20 cellular contexts compared by ENCODE assay signal in genomic region chr18:673769-674168, GRCh38. TPM values are rescaled to one million over a fixed set of nuclear protein-coding genes. Genes with fewer than 3 reads are reported as not detected.
DNase-seq lines count a peak whose midpoint lies in the region; ATAC-seq and TF ChIP-seq lines count a peak whose summit lies in the region.
"Had no signal": no experiment of that assay in that cellular context is flagged by ENCODE, and none has a peak within 500 bp of the region (broad histone marks: within the 10 kb centered on the region; RNA-seq: fewer than 3 reads in every experiment).

No MANE protein-coding gene starts in this region.

- H3K4me3 Mint-ChIP-seq in activated CD4-positive, alpha-beta T cell treated with anti-CD3 and anti-CD28 coated beads, Interleukin-2, amount 10 ng/mL, durations not matched to agents 24 days and 14 days, result no peak overlapping the region
- H3K4me3 Mint-ChIP-seq: CD14-positive monocyte; CD4-positive, alpha-beta memory T cell; CD4-positive, CD25-positive, alpha-beta regulatory T cell; CD8-positive, alpha-beta memory T cell had no signal

- ATAC-seq in Right ventricle myocardium superior (ENCODE audit: poor library complexity), result peak; percentile 9
- no peak for ATAC-seq in heart right ventricle
- ATAC-seq in GM18870 (IDR thresholded peaks at IDR 0.05; ENCODE audit: unreplicated experiment), result no peak

- CTCF ChIA-PET in HEK293 (lab: Yijun Ruan, JAX), result interaction anchor here (1.9 to 2.1 kb wide), 2 partner anchors 10 to 157 kb away, joined by 8 read pairs; no protein-coding TSS in a partner anchor

- peaks cover 8% of the 10 kb centered on the region for H3K4me1 Mint-ChIP-seq in activated CD4-positive, alpha-beta T cell treated with anti-CD3 and anti-CD28 coated beads, Interleukin-2, amount 10 ng/mL, durations not matched to agents 24 days and 14 days
- H3K4me1 Mint-ChIP-seq: CD14-positive monocyte; CD8-positive, alpha-beta memory T cell had no signal

- POLR2A ChIA-PET in HEK293 (lab: Yijun Ruan, JAX), result interaction anchor here (0.7 to 1.4 kb wide), 2 partner anchors 15 to 216 kb away, joined by 3 to 5 read pairs; no protein-coding TSS in a partner anchor

- H3K27ac ChIP-seq in heart right ventricle (no peak overlapping the region), 22Rv1 (peak overlapping the region; percentile 42; the same call in 1 of the 2 replicates), HEK293 (ENCODE audit: extremely low read depth, low read depth, low read length) (no peak overlapping the region), sigmoid colon (peak overlapping the region in 3 of 4 donors; percentile 30 to 48 (median 39)), tibial nerve (no peak overlapping the region)
- H3K27ac ChIP-seq: BLaER1 had no signal

- no peak for TF ChIP-seq CTCF in heart right ventricle (IDR thresholded peaks at IDR 0.05)
- no peak for TF ChIP-seq CTCF in 22Rv1 (IDR thresholded peaks at IDR 0.05)
- no peak for TF ChIP-seq CTCF in HEK293 (tag by site-specific recombination; IDR thresholded peaks at IDR 0.05)
- TF ChIP-seq CTCF in sigmoid colon (IDR thresholded peaks at IDR 0.05), result no peak
- no peak for TF ChIP-seq CTCF in tibial nerve (IDR thresholded peaks at IDR 0.05)

- H3K27me3 Mint-ChIP-seq in activated CD4-positive, alpha-beta T cell treated with anti-CD3 and anti-CD28 coated beads, Interleukin-2, amount 10 ng/mL, durations not matched to agents 24 days and 14 days, result no peaks in the 10 kb centered on the region
- H3K27me3 Mint-ChIP-seq: CD4-positive, alpha-beta memory T cell; CD4-positive, CD25-positive, alpha-beta regulatory T cell; CD8-positive, alpha-beta memory T cell had no signal

- H3K36me3 ChIP-seq in heart right ventricle (peaks cover 0 to 100% (median 13%) of the 10 kb centered on the region in 9 donors), HEK293 (ENCODE audit: control insufficient read depth in 2 of 2, insufficient read depth in 1 of 2, low read length in 2 of 2) (peaks cover 56 to 85% of the 10 kb centered on the region in 2 experiments), sigmoid colon (peaks cover 0 to 36% (median 0%) of the 10 kb centered on the region in 4 donors), tibial nerve (peaks cover 0 to 84% (median 3%) of the 10 kb centered on the region in 3 donors)

- H3K4me3 ChIP-seq in heart right ventricle (no peak overlapping the region), HEK293 (ENCODE audit: low read depth, low read length) (no peak overlapping the region), sigmoid colon (no peak overlapping the region), tibial nerve (no peak overlapping the region)
- H3K4me3 ChIP-seq: BLaER1 had no signal

- WGBS in heart right ventricle, 2 donors, result 40 to 50% methylated on average over 5 of the region's 5 CpGs
- 65 to 69% methylated on average over 5 of the region's 5 CpGs for WGBS in sigmoid colon, 2 donors
- WGBS in tibial nerve, 2 donors, result 57 to 58% methylated on average over 5 of the region's 5 CpGs

- peaks cover 66% of the 10 kb centered on the region for H3K36me3 Mint-ChIP-seq in activated CD4-positive, alpha-beta T cell treated with anti-CD3 and anti-CD28 coated beads, Interleukin-2, amount 10 ng/mL, durations not matched to agents 24 days and 14 days (ENCODE audit: low read depth)

- no peaks in the 10 kb centered on the region for H3K9me3 ChIP-seq in heart right ventricle
- no peaks in the 10 kb centered on the region for H3K9me3 ChIP-seq in HEK293 (ENCODE audit: control insufficient read depth, insufficient read depth, low read depth, low read length)
- no peaks in the 10 kb centered on the region for H3K9me3 ChIP-seq in sigmoid colon
- no peaks in the 10 kb centered on the region for H3K9me3 ChIP-seq in tibial nerve
- H3K9me3 ChIP-seq: BE2C, BLaER1 had no signal

- DNase-seq in Right ventricle myocardium superior (no peak), heart right ventricle (no peak), sigmoid colon (no peak), tibial nerve (ENCODE audit: low spot score in 2 of 2) (no peak)
- no peak for DNase-seq in activated CD4-positive, alpha-beta T cell treated with anti-CD3 and anti-CD28 coated beads, Interleukin-2, amount 10 ng/mL, durations not matched to agents 24 days and 14 days
- DNase-seq: 8988T; ACHN; BE2C; C1 segment of cervical spinal cord; CD4-positive, alpha-beta memory T cell; CD4-positive, CD25-positive, alpha-beta regulatory T cell; CD8-positive, alpha-beta memory T cell; COR-L47; DMS79 treated with DMSO at 0.1 percent for 48 hours; GF-D8 had no signal

- no peaks in the 10 kb centered on the region for H3K27me3 ChIP-seq in heart right ventricle
- no peaks in the 10 kb centered on the region for H3K27me3 ChIP-seq in sigmoid colon
- no peaks in the 10 kb centered on the region for H3K27me3 ChIP-seq in tibial nerve
- H3K27me3 ChIP-seq: BE2C, BLaER1 had no signal

- TF ChIP-seq POLR2A in sigmoid colon (IDR thresholded peaks at IDR 0.05) (no peak), tibial nerve (IDR thresholded peaks at IDR 0.05) (no peak)

- no peak for TF ChIP-seq EP300 in sigmoid colon (IDR thresholded peaks at IDR 0.05)
- no peak for TF ChIP-seq EP300 in tibial nerve (IDR thresholded peaks at IDR 0.05)

- H3K4me1 ChIP-seq in heart right ventricle, result peaks cover 0 to 7% (median 0%) of the 10 kb centered on the region in 9 donors
- H3K4me1 ChIP-seq in HEK293 (ENCODE audit: control insufficient read depth, insufficient read depth, low read length), result no peaks in the 10 kb centered on the region
- H3K4me1 ChIP-seq in sigmoid colon, result peaks cover 0 to 28% (median 23%) of the 10 kb centered on the region in 4 donors
- H3K4me1 ChIP-seq in tibial nerve, result no peaks in the 10 kb centered on the region
- H3K4me1 ChIP-seq: BE2C, BLaER1 had no signal

- intact Hi-C loops in Right ventricle myocardium superior (cut with DNase I) (no loop called here), heart right ventricle (cut with DNase I) (no loop called here), sigmoid colon (cut with DNase I) (no loop called here)
- intact Hi-C loops in activated CD4-positive, alpha-beta T cell treated with anti-CD3 and anti-CD28 coated beads, Interleukin-2, amount 10 ng/mL, durations not matched to agents 24 days and 14 days (cut with micrococcal nuclease), result no loop called here

- H3K27ac Mint-ChIP-seq in activated CD4-positive, alpha-beta T cell treated with anti-CD3 and anti-CD28 coated beads, Interleukin-2, amount 10 ng/mL, durations not matched to agents 24 days and 14 days, result no peak overlapping the region
- H3K27ac Mint-ChIP-seq: CD14-positive monocyte; CD4-positive, alpha-beta memory T cell; CD4-positive, CD25-positive, alpha-beta regulatory T cell had no signal

- no peaks in the 10 kb centered on the region for H3K9me3 Mint-ChIP-seq in activated CD4-positive, alpha-beta T cell treated with anti-CD3 and anti-CD28 coated beads, Interleukin-2, amount 10 ng/mL, durations not matched to agents 24 days and 14 days
- H3K9me3 Mint-ChIP-seq: CD14-positive monocyte; CD4-positive, CD25-positive, alpha-beta regulatory T cell; CD8-positive, alpha-beta memory T cell had no signal

TF ChIP-seq in HEK293, 187 proteins besides CTCF, POLR2A, EP300 and RAD21 (continues in another document):
- TF ChIP-seq ATF2 (tag by site-specific recombination; IDR thresholded peaks at IDR 0.05; ENCODE audit: low read depth) (no peak), ZNF473 (tag by site-specific recombination; IDR thresholded peaks at IDR 0.05) (no peak), GLIS1 (tag by site-specific recombination; IDR thresholded peaks at IDR 0.05) (no peak), ZNF521 (tag by site-specific recombination; IDR thresholded peaks at IDR 0.05) (no peak), SCRT2 (tag by site-specific recombination; IDR thresholded peaks at IDR 0.05) (peak; percentile 77), ZNF670 (tag by site-specific recombination; IDR thresholded peaks at IDR 0.05; ENCODE audit: low read depth) (no peak), SCRT1 (tag by site-specific recombination; IDR thresholded peaks at IDR 0.05; ENCODE audit: borderline replicate concordance) (peak; percentile 51; the same call in 1 of the 2 replicates)

RNA-seq across cellular contexts. Expression of gene TYMS, which starts 16.3 kb away (rescaled TPM):
- total RNA-seq in Right ventricle myocardium superior, result 2.7 TPM
- total RNA-seq in heart right ventricle, result 10 to 100 TPM in 1 of 10 donors, 1 to 10 TPM in 8, under 1 TPM in 1; 0.91 to 16.7 (median 2.2) TPM
- polyA plus RNA-seq in heart right ventricle, result 1 to 10 TPM in 1 of 2 donors, under 1 TPM in 1; 0.80 to 1.0 TPM
- total RNA-seq in sigmoid colon, result 1 to 10 TPM in 3 of 4 donors, under 1 TPM in 1; 0.55 to 3.0 (median 1.1) TPM
- 10 to 100 TPM in 2 of 3 donors, 1 to 10 TPM in 1; 7.8 to 62.0 (median 17.3) TPM for polyA plus RNA-seq in sigmoid colon
- 269 and 276 TPM in 2 replicates for total RNA-seq in activated CD4-positive, alpha-beta T cell treated with anti-CD3 and anti-CD28 coated beads, Interleukin-2, amount 10 ng/mL, durations not matched to agents 24 days and 14 days
- total RNA-seq in tibial nerve, result 1 to 10 TPM in 1 of 4 donors, under 1 TPM in 2, not detected in 1; 0.84 to 4.2 (median 0.90) TPM
- total RNA-seq: CD4-positive, alpha-beta memory T cell had no signal
- polyA plus RNA-seq: CD14-positive monocyte had no signal

RNA-seq across cellular contexts. Expression of gene ENOSF1, which starts 38.7 kb away (rescaled TPM):
- total RNA-seq in Right ventricle myocardium superior, result 20.9 TPM
- total RNA-seq in heart right ventricle, result 10 to 100 TPM; 15.0 to 46.9 (median 23.3) TPM
- 10 to 100 TPM; 10.5 to 68.3 TPM for polyA plus RNA-seq in heart right ventricle
- 10 to 100 TPM; 37.5 to 56.9 (median 52.7) TPM for total RNA-seq in sigmoid colon
- polyA plus RNA-seq in sigmoid colon, result 10 to 100 TPM; 16.8 to 43.6 (median 34.4) TPM
- 85.2 and 91.8 TPM in 2 replicates for total RNA-seq in activated CD4-positive, alpha-beta T cell treated with anti-CD3 and anti-CD28 coated beads, Interleukin-2, amount 10 ng/mL, durations not matched to agents 24 days and 14 days
- 10 to 100 TPM; 37.0 to 86.9 (median 47.3) TPM for total RNA-seq in tibial nerve

Comparison
In these comparisons a context has a peak if more than half of its experiments do, and no peak if none do; other contexts are left out.
1. H3K27ac ChIP-seq: peak in 22Rv1 (single experiment) and sigmoid colon (3 of 4); none in heart right ventricle (0 of 10), HEK293 (single experiment) and tibial nerve (0 of 4).
2. RNA of gene TYMS, which starts 16.3 kb away (total RNA-seq): 269 to 276 TPM in activated CD4-positive, alpha-beta T cell treated with anti-CD3 and anti-CD28 coated beads, Interleukin-2, amount 10 ng/mL, durations not matched to agents 24 days and 14 days; 2.7 TPM in Right ventricle myocardium superior (single experiment), 0.91 to 16.7 TPM in heart right ventricle, 0.55 to 3.0 TPM in sigmoid colon and 0.84 to 4.2 TPM in tibial nerve; every median in the first group is over 10 times any median in the second.